11 cellular contexts compared by ENCODE assay signal in genomic region chr11:12951376-12951775, GRCh38. TPM values are rescaled to one million over a fixed set of nuclear protein-coding genes. Genes with fewer than 3 reads are reported as not detected.
"Had no signal": no experiment of that assay in that cellular context is flagged by ENCODE, and none has a peak within 500 bp of the region (broad histone marks: within the 10 kb centered on the region; RNA-seq: fewer than 3 reads in every experiment).

No MANE protein-coding gene starts in this region.

- H3K27ac Mint-ChIP-seq: HFFc6 had no signal

- ATAC-seq: HCT116 had no signal

- H3K9ac ChIP-seq: GM23248, KMS-11 had no signal

- H3K27ac ChIP-seq: GM23248, KMS-11 had no signal

- FAIRE-seq: HTR-8/SVneo had no signal

- DNase-seq: GOT3, H7, HFFc6, KBM-7 had no signal

- H3K4me3 Mint-ChIP-seq: HFFc6 had no signal

- H3K4me2 ChIP-seq: KMS-11 had no signal

- H3K4me3 ChIP-seq: GM23248, HAP-1 had no signal

- H2AFZ ChIP-seq: GM23248 had no signal

- H3K9me3 ChIP-seq: HAP-1 had no signal

- H3K36me3 ChIP-seq: HAP-1 had no signal

RNA-seq across cellular contexts. Expression of gene RASSF10, which starts 57.7 kb away (rescaled TPM):
- total RNA-seq: GM23248, H4, HFFc6, IMR-90 had no signal
- polyA plus RNA-seq: GM23248, IMR-90 had no signal
